8 cellular contexts compared by ENCODE assay signal in genomic region chr10:105733919-105734318, GRCh38.
"Had no signal": no experiment of that assay in that cellular context is flagged by ENCODE, and none has a peak within 500 bp of the region (broad histone marks: within the 10 kb centered on the region; RNA-seq: fewer than 3 reads in every experiment).

No MANE protein-coding gene starts in this region.

- DNase-seq: GM23248, H9, HCEC 1CT, KBM-7 had no signal

- FAIRE-seq: H1, H54, HTR-8/SVneo had no signal

- H3K4me3 ChIP-seq: GM23248 had no signal

- H3K27ac ChIP-seq: GM23248, HL-60 had no signal
